1 cellular context compared by ENCODE assay signal in the genomic region with DNA sequence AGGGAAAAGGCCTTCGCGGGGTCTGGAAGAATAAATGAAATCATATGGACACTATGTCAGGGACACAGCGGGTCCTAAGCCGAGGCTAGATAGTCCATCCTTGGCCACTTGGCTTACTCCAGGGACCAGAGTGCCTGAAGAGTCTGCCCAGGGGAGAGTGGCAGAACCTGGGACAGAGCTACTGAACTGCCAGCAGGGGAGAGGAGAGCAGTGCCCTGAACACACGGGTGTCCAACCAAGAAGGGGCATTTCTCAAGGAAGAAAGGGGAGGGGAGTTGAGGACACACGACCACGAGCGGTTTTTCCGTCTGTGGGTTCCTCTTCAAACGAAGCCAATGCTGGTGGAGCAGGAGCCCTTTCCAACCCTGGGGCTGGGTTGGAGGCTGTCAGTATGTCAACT.
TF ChIP-seq lines count a peak whose summit lies in the region.

No MANE protein-coding gene starts in this region.

TF ChIP-seq in GM23338, 12 proteins besides CTCF, POLR2A, EP300 and RAD21 (continued from another document):
- TF ChIP-seq, protein P1, sequence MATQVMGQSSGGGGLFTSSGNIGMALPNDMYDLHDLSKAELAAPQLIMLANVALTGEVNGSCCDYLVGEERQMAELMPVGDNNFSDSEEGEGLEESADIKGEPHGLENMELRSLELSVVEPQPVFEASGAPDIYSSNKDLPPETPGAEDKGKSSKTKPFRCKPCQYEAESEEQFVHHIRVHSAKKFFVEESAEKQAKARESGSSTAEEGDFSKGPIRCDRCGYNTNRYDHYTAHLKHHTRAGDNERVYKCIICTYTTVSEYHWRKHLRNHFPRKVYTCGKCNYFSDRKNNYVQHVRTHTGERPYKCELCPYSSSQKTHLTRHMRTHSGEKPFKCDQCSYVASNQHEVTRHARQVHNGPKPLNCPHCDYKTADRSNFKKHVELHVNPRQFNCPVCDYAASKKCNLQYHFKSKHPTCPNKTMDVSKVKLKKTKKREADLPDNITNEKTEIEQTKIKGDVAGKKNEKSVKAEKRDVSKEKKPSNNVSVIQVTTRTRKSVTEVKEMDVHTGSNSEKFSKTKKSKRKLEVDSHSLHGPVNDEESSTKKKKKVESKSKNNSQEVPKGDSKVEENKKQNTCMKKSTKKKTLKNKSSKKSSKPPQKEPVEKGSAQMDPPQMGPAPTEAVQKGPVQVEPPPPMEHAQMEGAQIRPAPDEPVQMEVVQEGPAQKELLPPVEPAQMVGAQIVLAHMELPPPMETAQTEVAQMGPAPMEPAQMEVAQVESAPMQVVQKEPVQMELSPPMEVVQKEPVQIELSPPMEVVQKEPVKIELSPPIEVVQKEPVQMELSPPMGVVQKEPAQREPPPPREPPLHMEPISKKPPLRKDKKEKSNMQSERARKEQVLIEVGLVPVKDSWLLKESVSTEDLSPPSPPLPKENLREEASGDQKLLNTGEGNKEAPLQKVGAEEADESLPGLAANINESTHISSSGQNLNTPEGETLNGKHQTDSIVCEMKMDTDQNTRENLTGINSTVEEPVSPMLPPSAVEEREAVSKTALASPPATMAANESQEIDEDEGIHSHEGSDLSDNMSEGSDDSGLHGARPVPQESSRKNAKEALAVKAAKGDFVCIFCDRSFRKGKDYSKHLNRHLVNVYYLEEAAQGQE (IDR thresholded peaks at IDR 0.05; ENCODE audit: unreplicated experiment): no peak
- TF ChIP-seq, protein P2, sequence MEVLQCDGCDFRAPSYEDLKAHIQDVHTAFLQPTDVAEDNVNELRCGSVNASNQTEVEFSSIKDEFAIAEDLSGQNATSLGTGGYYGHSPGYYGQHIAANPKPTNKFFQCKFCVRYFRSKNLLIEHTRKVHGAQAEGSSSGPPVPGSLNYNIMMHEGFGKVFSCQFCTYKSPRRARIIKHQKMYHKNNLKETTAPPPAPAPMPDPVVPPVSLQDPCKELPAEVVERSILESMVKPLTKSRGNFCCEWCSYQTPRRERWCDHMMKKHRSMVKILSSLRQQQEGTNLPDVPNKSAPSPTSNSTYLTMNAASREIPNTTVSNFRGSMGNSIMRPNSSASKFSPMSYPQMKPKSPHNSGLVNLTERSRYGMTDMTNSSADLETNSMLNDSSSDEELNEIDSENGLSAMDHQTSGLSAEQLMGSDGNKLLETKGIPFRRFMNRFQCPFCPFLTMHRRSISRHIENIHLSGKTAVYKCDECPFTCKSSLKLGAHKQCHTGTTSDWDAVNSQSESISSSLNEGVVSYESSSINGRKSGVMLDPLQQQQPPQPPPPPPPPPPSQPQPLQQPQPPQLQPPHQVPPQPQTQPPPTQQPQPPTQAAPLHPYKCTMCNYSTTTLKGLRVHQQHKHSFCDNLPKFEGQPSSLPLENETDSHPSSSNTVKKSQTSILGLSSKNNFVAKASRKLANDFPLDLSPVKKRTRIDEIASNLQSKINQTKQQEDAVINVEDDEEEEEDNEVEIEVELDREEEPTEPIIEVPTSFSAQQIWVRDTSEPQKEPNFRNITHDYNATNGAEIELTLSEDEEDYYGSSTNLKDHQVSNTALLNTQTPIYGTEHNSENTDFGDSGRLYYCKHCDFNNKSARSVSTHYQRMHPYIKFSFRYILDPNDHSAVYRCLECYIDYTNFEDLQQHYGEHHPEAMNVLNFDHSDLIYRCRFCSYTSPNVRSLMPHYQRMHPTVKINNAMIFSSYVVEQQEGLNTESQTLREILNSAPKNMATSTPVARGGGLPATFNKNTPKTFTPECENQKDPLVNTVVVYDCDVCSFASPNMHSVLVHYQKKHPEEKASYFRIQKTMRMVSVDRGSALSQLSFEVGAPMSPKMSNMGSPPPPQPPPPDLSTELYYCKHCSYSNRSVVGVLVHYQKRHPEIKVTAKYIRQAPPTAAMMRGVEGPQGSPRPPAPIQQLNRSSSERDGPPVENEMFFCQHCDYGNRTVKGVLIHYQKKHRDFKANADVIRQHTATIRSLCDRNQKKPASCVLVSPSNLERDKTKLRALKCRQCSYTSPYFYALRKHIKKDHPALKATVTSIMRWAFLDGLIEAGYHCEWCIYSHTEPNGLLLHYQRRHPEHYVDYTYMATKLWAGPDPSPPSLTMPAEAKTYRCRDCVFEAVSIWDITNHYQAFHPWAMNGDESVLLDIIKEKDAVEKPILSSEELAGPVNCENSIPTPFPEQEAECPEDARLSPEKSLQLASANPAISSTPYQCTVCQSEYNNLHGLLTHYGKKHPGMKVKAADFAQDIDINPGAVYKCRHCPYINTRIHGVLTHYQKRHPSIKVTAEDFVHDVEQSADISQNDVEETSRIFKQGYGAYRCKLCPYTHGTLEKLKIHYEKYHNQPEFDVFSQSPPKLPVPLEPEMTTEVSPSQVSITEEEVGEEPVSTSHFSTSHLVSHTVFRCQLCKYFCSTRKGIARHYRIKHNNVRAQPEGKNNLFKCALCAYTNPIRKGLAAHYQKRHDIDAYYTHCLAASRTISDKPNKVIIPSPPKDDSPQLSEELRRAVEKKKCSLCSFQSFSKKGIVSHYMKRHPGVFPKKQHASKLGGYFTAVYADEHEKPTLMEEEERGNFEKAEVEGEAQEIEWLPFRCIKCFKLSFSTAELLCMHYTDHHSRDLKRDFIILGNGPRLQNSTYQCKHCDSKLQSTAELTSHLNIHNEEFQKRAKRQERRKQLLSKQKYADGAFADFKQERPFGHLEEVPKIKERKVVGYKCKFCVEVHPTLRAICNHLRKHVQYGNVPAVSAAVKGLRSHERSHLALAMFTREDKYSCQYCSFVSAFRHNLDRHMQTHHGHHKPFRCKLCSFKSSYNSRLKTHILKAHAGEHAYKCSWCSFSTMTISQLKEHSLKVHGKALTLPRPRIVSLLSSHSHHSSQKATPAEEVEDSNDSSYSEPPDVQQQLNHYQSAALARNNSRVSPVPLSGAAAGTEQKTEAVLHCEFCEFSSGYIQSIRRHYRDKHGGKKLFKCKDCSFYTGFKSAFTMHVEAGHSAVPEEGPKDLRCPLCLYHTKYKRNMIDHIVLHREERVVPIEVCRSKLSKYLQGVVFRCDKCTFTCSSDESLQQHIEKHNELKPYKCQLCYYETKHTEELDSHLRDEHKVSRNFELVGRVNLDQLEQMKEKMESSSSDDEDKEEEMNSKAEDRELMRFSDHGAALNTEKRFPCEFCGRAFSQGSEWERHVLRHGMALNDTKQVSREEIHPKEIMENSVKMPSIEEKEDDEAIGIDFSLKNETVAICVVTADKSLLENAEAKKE (CRISPR knock-in tag; IDR thresholded peaks at IDR 0.05): no peak
- TF ChIP-seq ZNF114 (CRISPR knock-in tag; IDR thresholded peaks at IDR 0.05): no peak
- TF ChIP-seq POLR2AphosphoS5 (IDR thresholded peaks at IDR 0.05; ENCODE audit: low read depth): no peak
- no peak for TF ChIP-seq JUNB (IDR thresholded peaks at IDR 0.05; ENCODE audit: unreplicated experiment)
